In the genomic region with DNA sequence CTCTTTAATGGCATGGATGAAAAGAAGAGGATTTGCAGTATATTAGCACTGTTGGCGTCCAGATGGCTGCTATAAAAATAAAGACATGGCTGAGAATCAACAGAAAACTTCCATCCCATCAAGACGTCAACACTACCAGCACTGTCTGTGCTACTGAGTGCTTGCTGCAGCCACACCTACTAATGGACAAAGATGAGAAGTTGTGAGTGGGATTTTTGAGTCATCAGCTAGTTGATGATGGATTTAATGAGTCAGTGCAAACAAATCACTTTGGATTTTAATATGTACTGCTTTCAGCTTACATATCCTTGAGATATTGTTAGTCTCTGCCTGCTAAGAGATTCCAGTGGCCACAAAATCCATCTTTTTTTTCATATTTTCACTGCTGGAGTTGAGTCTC, we compare ENCODE assay signal across 18 cellular contexts.
DNase-seq lines count a peak whose midpoint lies in the region; ATAC-seq, FAIRE-seq and TF ChIP-seq lines count a peak whose summit lies in the region.
"Had no signal": no experiment of that assay in that cellular context is flagged by ENCODE, and none has a peak within 500 bp of the region (broad histone marks: within the 10 kb centered on the region; RNA-seq: fewer than 3 reads in every experiment).

No MANE protein-coding gene starts in this region.

- no peaks in the 10 kb centered on the region for H3K36me3 Mint-ChIP-seq in endothelial cell (ENCODE audit: low read depth, unreplicated experiment)
- H3K36me3 Mint-ChIP-seq: activated CD8-positive, alpha-beta memory T cell treated with anti-CD3 and anti-CD28 coated beads, Interleukin-2, amount 10 ng/mL, durations not matched to agents 7 days and 5 days; immature natural killer cell; stimulated activated effector memory CD8-positive, alpha-beta T cell treated with anti-CD3 and anti-CD28 coated beads, Interleukin-12 subunit alpha, Interleukin-12 subunit beta, amount 100 ng/mL, for 72 hours had no signal

- H3K27ac ChIP-seq in GM23248 (peak overlapping the region; percentile 78), SJSA1 (peak overlapping the region; percentile 60)
- H3K27ac ChIP-seq: adrenal gland had no signal

- H3K79me2 ChIP-seq in GM23248 (ENCODE audit: insufficient read depth): no peaks in the 10 kb centered on the region

- H3K27me3 ChIP-seq in GM23248 (replicated peaks; ENCODE audit: insufficient read depth) (no peaks in the 10 kb centered on the region), SJSA1 (replicated peaks) (no peaks in the 10 kb centered on the region), skeletal muscle satellite cell (ENCODE audit: control insufficient read depth, insufficient read depth, low read length) (no peaks in the 10 kb centered on the region)
- H3K27me3 ChIP-seq: adrenal gland had no signal

- DNase-seq in GM23248 (peak; percentile 94), SJSA1 (ENCODE audit: low read depth in 1 of 2, low spot score in 2 of 2) (peak; percentile 42 to 48), fibroblast of the aortic adventitia (ENCODE audit: low read depth) (peak; percentile 85), D721Med (ENCODE audit: insufficient read length, low spot score) (no peak), endothelial cell (ENCODE audit: low spot score) (no peak)
- DNase-seq: activated CD8-positive, alpha-beta memory T cell treated with anti-CD3 and anti-CD28 coated beads, Interleukin-2, amount 10 ng/mL, durations not matched to agents 7 days and 5 days; adrenal gland; Caco-2; effector memory CD8-positive, alpha-beta T cell; immature natural killer cell; NCI-H2029 treated with DMSO at 0.1 percent for 48 hours had no signal

- peaks cover 6% of the 10 kb centered on the region for H3K4me1 Mint-ChIP-seq in endothelial cell (ENCODE audit: unreplicated experiment)
- H3K4me1 Mint-ChIP-seq: activated CD8-positive, alpha-beta memory T cell treated with anti-CD3 and anti-CD28 coated beads, Interleukin-2, amount 10 ng/mL, durations not matched to agents 7 days and 5 days; immature natural killer cell; stimulated activated effector memory CD8-positive, alpha-beta T cell treated with anti-CD3 and anti-CD28 coated beads, Interleukin-12 subunit alpha, Interleukin-12 subunit beta, amount 100 ng/mL, for 72 hours had no signal

- H3F3A ChIP-seq in GM23248 (ENCODE audit: insufficient read depth): peaks cover 58% of the 10 kb centered on the region

- no peaks in the 10 kb centered on the region for H3K9me2 ChIP-seq in GM23248 (ENCODE audit: insufficient read depth)

- no peaks in the 10 kb centered on the region for H3K36me3 ChIP-seq in GM23248 (ENCODE audit: low read depth)
- H3K36me3 ChIP-seq in SJSA1: no peaks in the 10 kb centered on the region
- H3K36me3 ChIP-seq in skeletal muscle satellite cell (ENCODE audit: insufficient read depth, low read length): no peaks in the 10 kb centered on the region
- H3K36me3 ChIP-seq: adrenal gland had no signal

- H4K20me1 ChIP-seq in GM23248 (ENCODE audit: insufficient read depth): no peaks in the 10 kb centered on the region

- peak overlapping the region; percentile 29; the same call in 1 of the 2 replicates for H3K4me3 ChIP-seq in GM23248
- no peak overlapping the region for H3K4me3 ChIP-seq in SJSA1
- no peak overlapping the region for H3K4me3 ChIP-seq in fibroblast of the aortic adventitia (ENCODE audit: low read depth, low read length)
- H3K4me3 ChIP-seq in skeletal muscle satellite cell (ENCODE audit: low read length): peak overlapping the region; percentile 3
- H3K4me3 ChIP-seq: adrenal gland, K562 had no signal

- H3K9ac ChIP-seq in GM23248 (peak overlapping the region; percentile 39), skeletal muscle satellite cell (ENCODE audit: low read depth, low read length) (peak overlapping the region; percentile 58)

- H3K27me3 Mint-ChIP-seq in endothelial cell (ENCODE audit: unreplicated experiment): peaks cover 2% of the 10 kb centered on the region
- H3K27me3 Mint-ChIP-seq: activated CD8-positive, alpha-beta memory T cell treated with anti-CD3 and anti-CD28 coated beads, Interleukin-2, amount 10 ng/mL, durations not matched to agents 7 days and 5 days; effector memory CD8-positive, alpha-beta T cell had no signal

- H2AFZ ChIP-seq in GM23248: no peak overlapping the region

- ATAC-seq in HG03432 (IDR thresholded peaks at IDR 0.05; ENCODE audit: unreplicated experiment): no peak
- no peak for ATAC-seq in GM21381 (IDR thresholded peaks at IDR 0.05; ENCODE audit: unreplicated experiment)
- ATAC-seq: activated CD8-positive, alpha-beta memory T cell treated with anti-CD3 and anti-CD28 coated beads, Interleukin-2, amount 10 ng/mL, durations not matched to agents 7 days and 5 days; effector memory CD8-positive, alpha-beta T cell; K562; stimulated activated effector memory CD8-positive, alpha-beta T cell treated with anti-CD3 and anti-CD28 coated beads, Interleukin-12 subunit alpha, Interleukin-12 subunit beta, amount 100 ng/mL, for 72 hours had no signal

- H3K4me1 ChIP-seq in GM23248 (ENCODE audit: insufficient read depth): peaks cover 61% of the 10 kb centered on the region
- H3K4me1 ChIP-seq in SJSA1 (replicated peaks): peaks cover 49% of the 10 kb centered on the region
- peaks cover 57% of the 10 kb centered on the region for H3K4me1 ChIP-seq in skeletal muscle satellite cell (ENCODE audit: control insufficient read depth, insufficient read depth, low read length)
- H3K4me1 ChIP-seq: Caco-2 had no signal

- WGBS in GM23248 (ENCODE audit: low coverage in 1 of 2, low lambda C conversion rate in 2 of 2, missing lambda C conversion rate in 2 of 2), 2 experiments: 2 to 5% methylated on average over 2 of the region's 2 CpGs

- H3K9me3 ChIP-seq in GM23248 (ENCODE audit: low read depth) (no peaks in the 10 kb centered on the region), SJSA1 (replicated peaks) (no peaks in the 10 kb centered on the region), skeletal muscle satellite cell (replicated peaks; ENCODE audit: low read length) (no peaks in the 10 kb centered on the region)
- H3K9me3 ChIP-seq: adrenal gland, Caco-2 had no signal

- FAIRE-seq in D721Med (lab: Jason Lieb, UNC): no peak
- FAIRE-seq: H1, K562 had no signal

- no peak overlapping the region for H3K4me3 Mint-ChIP-seq in endothelial cell (ENCODE audit: unreplicated experiment)
- H3K4me3 Mint-ChIP-seq: activated CD8-positive, alpha-beta memory T cell treated with anti-CD3 and anti-CD28 coated beads, Interleukin-2, amount 10 ng/mL, durations not matched to agents 7 days and 5 days; effector memory CD8-positive, alpha-beta T cell; immature natural killer cell; nephron; stimulated activated effector memory CD8-positive, alpha-beta T cell treated with anti-CD3 and anti-CD28 coated beads, Interleukin-12 subunit alpha, Interleukin-12 subunit beta, amount 100 ng/mL, for 72 hours had no signal

- no peak for TF ChIP-seq CTCF in fibroblast of the aortic adventitia (IDR thresholded peaks at IDR 0.05; ENCODE audit: insufficient read depth, low read length)
- TF ChIP-seq CTCF in D721Med (IDR thresholded peaks at IDR 0.05; ENCODE audit: insufficient read depth, missing control alignments): no peak
- no peak for TF ChIP-seq CTCF in endothelial cell (IDR thresholded peaks at IDR 0.05; ENCODE audit: unreplicated experiment)

- no peaks in the 10 kb centered on the region for H3K9me3 Mint-ChIP-seq in endothelial cell (ENCODE audit: unreplicated experiment)
- H3K9me3 Mint-ChIP-seq: nephron had no signal

- H3K4me2 ChIP-seq in GM23248 (ENCODE audit: unreplicated experiment) (peak overlapping the region; percentile 70), skeletal muscle satellite cell (ENCODE audit: low read length) (peak overlapping the region; percentile 66)

- no peak overlapping the region for H3K27ac Mint-ChIP-seq in endothelial cell (ENCODE audit: unreplicated experiment)
- H3K27ac Mint-ChIP-seq: activated CD8-positive, alpha-beta memory T cell treated with anti-CD3 and anti-CD28 coated beads, Interleukin-2, amount 10 ng/mL, durations not matched to agents 7 days and 5 days; effector memory CD8-positive, alpha-beta T cell; immature natural killer cell; stimulated activated effector memory CD8-positive, alpha-beta T cell treated with anti-CD3 and anti-CD28 coated beads, Interleukin-12 subunit alpha, Interleukin-12 subunit beta, amount 100 ng/mL, for 72 hours had no signal

- in situ Hi-C loops in GM23248 (cut with MboI): loop anchor here (10.0 kb wide), 1 partner anchor 850 kb away; a partner anchor contains a TSS

Comparison
In these comparisons a context has a peak if more than half of its experiments do, and no peak if none do; other contexts are left out.
1. DNase-seq: peak in GM23248 (single experiment), SJSA1 (2 of 2) and fibroblast of the aortic adventitia (single experiment); none in D721Med (single experiment) and endothelial cell (single experiment).
2. H3K4me3 ChIP-seq: peak in GM23248 (single experiment) and skeletal muscle satellite cell (single experiment); none in SJSA1 (single experiment) and fibroblast of the aortic adventitia (single experiment).